Comparison of ENCODE assay signal across 23 cellular contexts in genomic region chr6:39867592-39867991, GRCh38.
DNase-seq lines count a peak whose midpoint lies in the region; ATAC-seq and TF ChIP-seq lines count a peak whose summit lies in the region.
"Had no signal": no experiment of that assay in that cellular context is flagged by ENCODE, and none has a peak within 500 bp of the region (broad histone marks: within the 10 kb centered on the region; RNA-seq: fewer than 3 reads in every experiment).

No MANE protein-coding gene starts in this region.

- H3K4ac ChIP-seq in neuronal stem cell (ENCODE audit: low read length), result no peak overlapping the region

- H3K79me1 ChIP-seq in neuronal stem cell (ENCODE audit: low read depth, low read length), result no peaks in the 10 kb centered on the region

- peak; percentile 76 for TF ChIP-seq CTCF in endodermal cell (conservative IDR thresholded peaks at IDR 0.05)
- TF ChIP-seq CTCF in right atrium auricular region (IDR thresholded peaks at IDR 0.05), result no peak

- H2BK15ac ChIP-seq in neuronal stem cell (ENCODE audit: low read length), result no peak overlapping the region

- no peaks in the 10 kb centered on the region for H3K9me3 ChIP-seq in endodermal cell (ENCODE audit: control insufficient read depth, low read length)
- no peaks in the 10 kb centered on the region for H3K9me3 ChIP-seq in neuronal stem cell (replicated peaks in 1 of 2; ENCODE audit: control insufficient read depth in 2 of 2, insufficient read depth in 1 of 2, low read depth in 1 of 2, low read length in 2 of 2)
- H3K9me3 ChIP-seq in right atrium auricular region, result no peaks in the 10 kb centered on the region
- H3K9me3 ChIP-seq: body of pancreas, gastroesophageal sphincter, MG63, right lobe of liver had no signal

- peak overlapping the region; percentile 46 for H3K23ac ChIP-seq in neuronal stem cell (ENCODE audit: low read depth, low read length, poor library complexity)

- H3K9me3 Mint-ChIP-seq in endodermal cell, result no peaks in the 10 kb centered on the region
- H3K9me3 Mint-ChIP-seq: activated CD4-positive, alpha-beta memory T cell treated with anti-CD3 and anti-CD28 coated beads for 36 hours; activated naive CD4-positive, alpha-beta T cell treated with anti-CD3 and anti-CD28 coated beads, Interleukin-2, amount 50 U/mL, for 24 hours; activated T-cell treated with anti-CD3 and anti-CD28 coated beads, Interleukin-2, amount 50 U/mL, for 4 hours; CD4-positive, alpha-beta T cell; dendritic cell treated with granulocyte-macrophage colony-stimulating factor and Interleukin-4, amounts not matched to agents 40 ng/mL and 50 ng/mL, for 4 days had no signal

- peak; percentile 10 for DNase-seq in NCI-H82 (lab: John Stamatoyannopoulos, UW)
- no peak for DNase-seq in NCI-H82 treated with DMSO at 0.1 percent for 48 hours (lab: John Stamatoyannopoulos, UW; ENCODE audit: unreplicated experiment)
- DNase-seq in NCI-H69 (lab: John Stamatoyannopoulos, UW), result peak; percentile 32
- peak; percentile 84 for DNase-seq in endodermal cell
- DNase-seq in neuronal stem cell (ENCODE audit: low spot score), result no peak
- DNase-seq in right atrium auricular region (ENCODE audit: low spot score), result no peak
- DNase-seq: activated CD4-positive, alpha-beta memory T cell treated with anti-CD3 and anti-CD28 coated beads for 36 hours; activated T-cell treated with anti-CD3 and anti-CD28 coated beads, Interleukin-2, amount 50 U/mL, for 4 hours; body of pancreas; CD4-positive, alpha-beta T cell; left ventricle myocardium superior; MG63; NCI-H2227 treated with DMSO at 0.1 percent for 48 hours; OCI-M1; right lobe of liver; SIG-M5; stimulated activated naive CD4-positive, alpha-beta T cell treated with Interleukin-2 at 50 U/mL for 16 hours; trophoblast cell had no signal

- H2AFZ ChIP-seq in neuronal stem cell (ENCODE audit: low read length), result no peak overlapping the region

- no peak overlapping the region for H3K18ac ChIP-seq in neuronal stem cell (ENCODE audit: low read length)

- H3K27ac ChIP-seq in endodermal cell (ENCODE audit: low read depth, low read length) (no peak overlapping the region), neuronal stem cell (replicated peaks; ENCODE audit: low read length) (no peak overlapping the region), right atrium auricular region (no peak overlapping the region)
- H3K27ac ChIP-seq: body of pancreas, right lobe of liver had no signal

- H3K36me3 Mint-ChIP-seq in endodermal cell (ENCODE audit: low read depth), result no peaks in the 10 kb centered on the region
- H3K36me3 Mint-ChIP-seq: activated CD4-positive, alpha-beta memory T cell treated with anti-CD3 and anti-CD28 coated beads for 36 hours; activated naive CD4-positive, alpha-beta T cell treated with anti-CD3 and anti-CD28 coated beads, Interleukin-2, amount 50 U/mL, for 24 hours had no signal

- no peak for TF ChIP-seq POLR2A in GM18505 (IDR thresholded peaks at IDR 0.05; ENCODE audit: borderline replicate concordance, extremely low read depth, insufficient read depth, insufficient read length)

- no peak overlapping the region for H3K4me2 ChIP-seq in neuronal stem cell (ENCODE audit: insufficient read depth, low read length, poor library complexity, severe bottlenecking)

- peaks cover 25% of the 10 kb centered on the region for H3K27me3 Mint-ChIP-seq in endodermal cell (ENCODE audit: insufficient read depth)
- H3K27me3 Mint-ChIP-seq: activated CD4-positive, alpha-beta memory T cell treated with anti-CD3 and anti-CD28 coated beads for 36 hours had no signal

- H3K4me1 ChIP-seq in endodermal cell (ENCODE audit: control insufficient read depth, insufficient read depth, low read length) (no peaks in the 10 kb centered on the region), neuronal stem cell (ENCODE audit: control insufficient read depth in 2 of 2, insufficient read depth in 1 of 2, low read depth in 1 of 2, low read length in 2 of 2) (no peaks in the 10 kb centered on the region), right atrium auricular region (no peaks in the 10 kb centered on the region)
- H3K4me1 ChIP-seq: body of pancreas, right lobe of liver had no signal

- no peak overlapping the region for H3K4me3 Mint-ChIP-seq in endodermal cell
- H3K4me3 Mint-ChIP-seq: activated CD4-positive, alpha-beta memory T cell treated with anti-CD3 and anti-CD28 coated beads for 36 hours; activated naive CD4-positive, alpha-beta T cell treated with anti-CD3 and anti-CD28 coated beads, Interleukin-2, amount 50 U/mL, for 24 hours; activated T-cell treated with anti-CD3 and anti-CD28 coated beads, Interleukin-2, amount 50 U/mL, for 4 hours; CD4-positive, alpha-beta T cell; dendritic cell treated with granulocyte-macrophage colony-stimulating factor and Interleukin-4, amounts not matched to agents 40 ng/mL and 50 ng/mL, for 4 days had no signal

- H2BK12ac ChIP-seq in neuronal stem cell (ENCODE audit: low read length), result no peak overlapping the region

- no peak overlapping the region for H3K27ac Mint-ChIP-seq in endodermal cell
- H3K27ac Mint-ChIP-seq: activated CD4-positive, alpha-beta memory T cell treated with anti-CD3 and anti-CD28 coated beads for 36 hours; activated naive CD4-positive, alpha-beta T cell treated with anti-CD3 and anti-CD28 coated beads, Interleukin-2, amount 50 U/mL, for 24 hours; CD4-positive, alpha-beta T cell; dendritic cell treated with granulocyte-macrophage colony-stimulating factor and Interleukin-4, amounts not matched to agents 40 ng/mL and 50 ng/mL, for 4 days had no signal

- 86 to 89% methylated on average over 3 to 6 of the region's 6 CpGs for WGBS in endodermal cell (ENCODE audit: insufficient coverage in 1 of 2, insufficient read length in 1 of 2), 2 experiments
- no CpG with 5 or more reads among the region's 6 CpGs for WGBS in neuronal stem cell (ENCODE audit: extremely low coverage in 2 of 2, insufficient read length in 2 of 2, insufficient replicate concordance in 1 of 2), 2 donors

- H2AK5ac ChIP-seq in neuronal stem cell (ENCODE audit: low read depth, low read length), result no peak overlapping the region

- no peak overlapping the region for H3K14ac ChIP-seq in neuronal stem cell (ENCODE audit: low read length)

- no peaks in the 10 kb centered on the region for H3K4me1 Mint-ChIP-seq in endodermal cell
- H3K4me1 Mint-ChIP-seq: activated naive CD4-positive, alpha-beta T cell treated with anti-CD3 and anti-CD28 coated beads, Interleukin-2, amount 50 U/mL, for 24 hours had no signal

- H3K27me3 ChIP-seq in endodermal cell (ENCODE audit: control insufficient read depth, insufficient read depth, low read length, poor library complexity, severe bottlenecking), result peaks cover 14% of the 10 kb centered on the region
- no peaks in the 10 kb centered on the region for H3K27me3 ChIP-seq in neuronal stem cell (ENCODE audit: control insufficient read depth in 3 of 3, insufficient read depth in 3 of 3, low read depth in 1 of 3, low read length in 3 of 3)
- H3K27me3 ChIP-seq in right atrium auricular region, result no peaks in the 10 kb centered on the region
- H3K27me3 ChIP-seq: body of pancreas, gastroesophageal sphincter, MG63, right lobe of liver had no signal

- no peak overlapping the region for H2BK120ac ChIP-seq in neuronal stem cell (ENCODE audit: low read depth, low read length)

- ATAC-seq in GM18517 (IDR thresholded peaks at IDR 0.05; ENCODE audit: unreplicated experiment) (no peak), GM18505 (IDR thresholded peaks at IDR 0.05; ENCODE audit: unreplicated experiment) (no peak)
- ATAC-seq: activated T-cell treated with anti-CD3 and anti-CD28 coated beads, Interleukin-2, amount 50 U/mL, for 4 hours; body of pancreas; gastroesophageal sphincter; left ventricle myocardium superior had no signal

- no peaks in the 10 kb centered on the region for H3K36me3 ChIP-seq in endodermal cell (ENCODE audit: control insufficient read depth, insufficient read depth, low read length)
- H3K36me3 ChIP-seq in neuronal stem cell (replicated peaks in 1 of 2; ENCODE audit: control insufficient read depth in 2 of 2, insufficient read depth in 2 of 2, low read length in 2 of 2), result no peaks in the 10 kb centered on the region
- no peaks in the 10 kb centered on the region for H3K36me3 ChIP-seq in right atrium auricular region
- H3K36me3 ChIP-seq: MG63, right lobe of liver had no signal

- H4K8ac ChIP-seq in neuronal stem cell (ENCODE audit: low read depth, low read length), result no peak overlapping the region

- H4K91ac ChIP-seq in neuronal stem cell (ENCODE audit: low read depth, low read length, poor library complexity), result no peak overlapping the region

- no peak overlapping the region for H2BK5ac ChIP-seq in neuronal stem cell (ENCODE audit: low read length)

- no peak overlapping the region for H3K4me3 ChIP-seq in endodermal cell (ENCODE audit: low read length)
- H3K4me3 ChIP-seq in neuronal stem cell (ENCODE audit: low read length in 2 of 2), result no peak overlapping the region
- no peak overlapping the region for H3K4me3 ChIP-seq in right atrium auricular region
- H3K4me3 ChIP-seq: body of pancreas, gastroesophageal sphincter, MG63, right lobe of liver had no signal

- H3K9ac ChIP-seq in endodermal cell (ENCODE audit: extremely low read depth, low read length, poor library complexity, severe bottlenecking) (no peak overlapping the region), neuronal stem cell (ENCODE audit: low read depth, low read length, poor library complexity) (no peak overlapping the region)

Comparison
In these comparisons a context has a peak if more than half of its experiments do, and no peak if none do; other contexts are left out.
1. DNase-seq: peak in NCI-H82 (single experiment), NCI-H69 (single experiment) and endodermal cell (single experiment); none in NCI-H82 treated with DMSO at 0.1 percent for 48 hours (single experiment), neuronal stem cell (single experiment) and right atrium auricular region (single experiment).